8 cellular contexts compared by ENCODE assay signal in genomic region chr12:92034858-92035401, GRCh38.
DNase-seq lines count a peak whose midpoint lies in the region; ATAC-seq and TF ChIP-seq lines count a peak whose summit lies in the region.

No MANE protein-coding gene starts in this region.

- H3K4me1 ChIP-seq in Loucy (ENCODE audit: insufficient read depth, low read length, poor library complexity, severe bottlenecking): peaks cover 55% of the 10 kb centered on the region

- ATAC-seq in GM21786 (IDR thresholded peaks at IDR 0.05; ENCODE audit: unreplicated experiment): peak; percentile 77

- no peak for TF ChIP-seq CTCF in Loucy (conservative IDR thresholded peaks at IDR 0.05; ENCODE audit: low read length)

- no peaks in the 10 kb centered on the region for H3K9me3 ChIP-seq in Loucy (ENCODE audit: insufficient read depth, low read depth, low read length)

- no peaks in the 10 kb centered on the region for H3F3A ChIP-seq in Loucy (ENCODE audit: low read depth)

- no peaks in the 10 kb centered on the region for H3K36me3 ChIP-seq in Loucy (ENCODE audit: insufficient read depth, low read length)

- no peaks in the 10 kb centered on the region for H3K79me2 ChIP-seq in Loucy (ENCODE audit: insufficient read depth, low read length)

- no peaks in the 10 kb centered on the region for H3K9me2 ChIP-seq in Loucy (replicated peaks; ENCODE audit: low read depth, low read length)

- no peaks in the 10 kb centered on the region for H3K27me3 ChIP-seq in Loucy (ENCODE audit: insufficient read depth, low read length, poor library complexity, severe bottlenecking)

- no peaks in the 10 kb centered on the region for H4K20me1 ChIP-seq in Loucy (ENCODE audit: insufficient read depth, low read length, poor library complexity, severe bottlenecking)

- peak overlapping the region; percentile 86 for H2AFZ ChIP-seq in Loucy (ENCODE audit: low read length)

- H3K4me2 ChIP-seq in Loucy (ENCODE audit: low read depth, low read length, poor library complexity, severe bottlenecking): peak overlapping the region; percentile 69

- peak overlapping the region; percentile 71 for H3K9ac ChIP-seq in Loucy (ENCODE audit: low read depth, low read length, poor library complexity, severe bottlenecking)

- H3K4me3 ChIP-seq in Loucy (ENCODE audit: low read length, poor library complexity, severe bottlenecking): peak overlapping the region; percentile 62

- DNase-seq in GDM1 (lab: John Stamatoyannopoulos, UW) (peak; percentile 11), T follicular helper cell (ENCODE audit: low read depth) (peak; percentile 28), brain pericyte (ENCODE audit: low read depth, low spot score) (peak; percentile 36), left kidney (ENCODE audit: low read depth, low spot score) (peak; percentile 33), NCI-H1048 (lab: John Stamatoyannopoulos, UW) (no peak)
- DNase-seq in stimulated activated CD4-positive, alpha-beta T cell treated with anti-CD3 and anti-CD28 coated beads, Interleukin-4, amount 100 ng/mL, for 24 hours: peak; percentile 45
